17 cellular contexts compared by ENCODE assay signal in genomic region chr2:15667579-15668556, GRCh38.
DNase-seq lines count a peak whose midpoint lies in the region; ATAC-seq and TF ChIP-seq lines count a peak whose summit lies in the region.
"Had no signal": no experiment of that assay in that cellular context is flagged by ENCODE, and none has a peak within 500 bp of the region (broad histone marks: within the 10 kb centered on the region; RNA-seq: fewer than 3 reads in every experiment).

No MANE protein-coding gene starts in this region.

- DNase-seq in H4 (ENCODE audit: low spot score) (peak; percentile 15), astrocyte of the spinal cord (ENCODE audit: low read depth, low spot score) (peak; percentile 19), hepatocyte (ENCODE audit: low spot score) (no peak), skeletal muscle cell (ENCODE audit: low read depth) (peak; percentile 31), DMS53 treated with DMSO at 0.1 percent for 48 hours (lab: John Stamatoyannopoulos, UW; ENCODE audit: unreplicated experiment) (no peak)
- no peak for DNase-seq in NK-92 treated with Interleukin-12 subunit alpha and Interleukin-12 subunit beta, amount 100 ng/mL, for 24 hours (lab: John Stamatoyannopoulos, UW)
- DNase-seq: activated CD4-positive, alpha-beta memory T cell treated with anti-CD3 and anti-CD28 coated beads for 36 hours; activated T-cell treated with anti-CD3 and anti-CD28 coated beads, Interleukin-2, amount 50 U/mL, for 72 hours; C1 segment of cervical spinal cord; cortex of kidney; DMS53; NCI-H510A had no signal

- H3K4me1 ChIP-seq in hepatocyte (ENCODE audit: insufficient read depth): peaks cover 12% of the 10 kb centered on the region
- H3K4me1 ChIP-seq: vagina had no signal

- H2AFZ ChIP-seq in hepatocyte: no peak overlapping the region

- H3K9me3 ChIP-seq in hepatocyte (ENCODE audit: low read depth): no peaks in the 10 kb centered on the region
- H3K9me3 ChIP-seq: esophagus muscularis mucosa, neutrophil, vagina had no signal

- H3K4me2 ChIP-seq in hepatocyte: peak overlapping the region; percentile 12

- no peaks in the 10 kb centered on the region for H4K20me1 ChIP-seq in hepatocyte (ENCODE audit: insufficient read depth, poor library complexity, severe bottlenecking)

- in situ Hi-C loops in astrocyte of the spinal cord (cut with HindIII; ENCODE audit: low sequenced_read_pairs): no loop called here

- no peaks in the 10 kb centered on the region for H3K27me3 ChIP-seq in hepatocyte
- H3K27me3 ChIP-seq: vagina had no signal

- H3K4me3 ChIP-seq in astrocyte of the spinal cord (ENCODE audit: low read depth, low read length): no peak overlapping the region
- no peak overlapping the region for H3K4me3 ChIP-seq in hepatocyte
- H3K4me3 ChIP-seq in skeletal muscle cell (ENCODE audit: low read depth, low read length): no peak overlapping the region
- H3K4me3 ChIP-seq: esophagus muscularis mucosa, lung, vagina had no signal

- 72% methylated on average over 6 of the region's 6 CpGs for WGBS in hepatocyte (ENCODE audit: low lambda C conversion rate, missing lambda C conversion rate)

- ATAC-seq in GM18861 (IDR thresholded peaks at IDR 0.05; ENCODE audit: unreplicated experiment): no peak
- ATAC-seq: activated T-cell treated with anti-CD3 and anti-CD28 coated beads, Interleukin-2, amount 50 U/mL, for 72 hours had no signal

- H3K79me2 ChIP-seq in hepatocyte: no peaks in the 10 kb centered on the region

- TF ChIP-seq CTCF in astrocyte of the spinal cord (IDR thresholded peaks at IDR 0.05; ENCODE audit: low read depth, low read length) (no peak), hepatocyte (IDR thresholded peaks at IDR 0.05; ENCODE audit: poor library complexity) (no peak)

- H3K27ac ChIP-seq in hepatocyte: peak overlapping the region; percentile 43
- H3K27ac ChIP-seq: esophagus muscularis mucosa, neutrophil, vagina had no signal

- H3K36me3 ChIP-seq in hepatocyte (replicated peaks; ENCODE audit: insufficient read depth, low read depth): no peaks in the 10 kb centered on the region
- H3K36me3 ChIP-seq: esophagus muscularis mucosa, neutrophil, vagina had no signal

- no peaks in the 10 kb centered on the region for H3K9me2 ChIP-seq in hepatocyte (replicated peaks; ENCODE audit: insufficient read depth)

Comparison
In these comparisons a context has a peak if more than half of its experiments do, and no peak if none do; other contexts are left out.
1. DNase-seq: peak in H4 (single experiment), astrocyte of the spinal cord (single experiment) and skeletal muscle cell (single experiment); none in hepatocyte (single experiment), NK-92 treated with Interleukin-12 subunit alpha and Interleukin-12 subunit beta, amount 100 ng/mL, for 24 hours (single experiment) and DMS53 treated with DMSO at 0.1 percent for 48 hours (single experiment).